In the genomic region with DNA sequence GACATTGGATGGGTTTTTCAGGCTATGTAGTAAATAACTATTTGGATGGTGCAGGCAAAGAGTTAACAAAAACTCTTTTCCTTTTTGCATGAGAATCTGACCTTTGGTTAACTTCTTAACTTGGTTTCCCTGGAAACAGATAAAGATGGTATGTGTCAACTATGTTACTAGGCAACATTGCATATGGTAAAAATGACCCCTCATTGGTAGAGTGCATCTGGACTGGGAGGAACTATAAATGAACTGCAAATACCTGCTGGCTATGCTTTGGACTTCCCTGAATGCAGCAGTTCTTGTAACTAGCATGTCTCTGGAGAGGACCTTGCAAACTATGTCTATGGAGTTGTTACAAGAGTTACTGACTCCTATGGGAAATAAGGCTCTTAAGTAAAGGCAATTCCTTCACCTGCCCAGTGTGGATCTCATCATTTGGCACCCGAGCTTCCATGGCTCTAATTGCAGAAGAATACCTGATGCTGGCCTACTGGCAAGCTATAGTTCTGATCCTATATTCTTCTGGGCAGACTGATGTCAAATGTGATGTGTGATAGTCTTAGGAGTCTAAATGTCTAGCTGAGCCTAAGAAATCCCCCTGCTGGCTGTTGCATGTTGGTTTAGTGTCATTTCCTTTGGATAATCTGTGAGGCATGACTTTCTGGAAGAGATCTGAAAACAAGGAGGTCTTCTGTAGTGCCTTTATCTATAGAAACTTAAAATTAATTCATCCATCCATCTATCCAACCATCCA, we compare ENCODE assay signal across 17 cellular contexts.
A peak's percentile ranks its signal among the peaks of the same experiment; 100 is the strongest.
DNase-seq lines count a peak whose midpoint lies in the region; ATAC-seq and TF ChIP-seq lines count a peak whose summit lies in the region.
"Had no signal": no experiment of that assay in that cellular context is flagged by ENCODE, and none has a peak within 500 bp of the region (broad histone marks: within the 10 kb centered on the region; RNA-seq: fewer than 3 reads in every experiment).

No MANE protein-coding gene starts in this region.

- in situ Hi-C loops in Panc1 (cut with HindIII; ENCODE audit: low pct_unique_long_range_greater_than_20kb, low sequenced_read_pairs) = no loop called here

- H3K36me3 Mint-ChIP-seq in activated naive CD8-positive, alpha-beta T cell = peaks cover 26% of the 10 kb centered on the region
- peaks cover 21% of the 10 kb centered on the region for H3K36me3 Mint-ChIP-seq in activated naive CD8-positive, alpha-beta T cell treated with anti-CD3 and anti-CD28 coated beads, Interleukin-2, amount 50 U/mL, for 24 hours (ENCODE audit: low read depth)
- peaks cover 3% of the 10 kb centered on the region for H3K36me3 Mint-ChIP-seq in progenitor cell of endocrine pancreas (ENCODE audit: insufficient read depth)
- peaks cover 12% of the 10 kb centered on the region for H3K36me3 Mint-ChIP-seq in stimulated activated effector memory CD8-positive, alpha-beta T cell treated with anti-CD3 and anti-CD28 coated beads, Interleukin-12 subunit alpha, Interleukin-12 subunit beta, amount 100 ng/mL, for 72 hours

- no peak overlapping the region for H3K27ac ChIP-seq in Panc1 (ENCODE audit: low read length)
- H3K27ac ChIP-seq: parathyroid adenoma, VCaP had no signal

- H3K4me3 ChIP-seq in Panc1 (ENCODE audit: low read depth in 2 of 2, low read length in 2 of 2) = no peak overlapping the region
- H3K4me3 ChIP-seq: HAP-1 had no signal

- DNase-seq in activated naive CD8-positive, alpha-beta T cell treated with anti-CD3 and anti-CD28 coated beads, Interleukin-2, amount 50 U/mL, for 24 hours = no peak
- DNase-seq in Panc1 (ENCODE audit: low read depth, low spot score) = no peak
- peak; percentile 65 for DNase-seq in fibroblast of peridontal ligament (ENCODE audit: extremely low read depth)
- DNase-seq in progenitor cell of endocrine pancreas (ENCODE audit: low spot score, unreplicated experiment) = no peak
- no peak for DNase-seq in stimulated activated effector memory CD8-positive, alpha-beta T cell treated with anti-CD3 and anti-CD28 coated beads, Interleukin-12 subunit alpha, Interleukin-12 subunit beta, amount 100 ng/mL, for 72 hours (ENCODE audit: low spot score in 2 of 2)
- DNase-seq in NCI-H1436 (lab: John Stamatoyannopoulos, UW) = no peak
- DNase-seq in GDM1 (lab: John Stamatoyannopoulos, UW) = no peak
- DNase-seq: amygdala; DMS79 treated with DMSO at 0.1 percent for 48 hours; hippocampal formation; NCI-H1092; stimulated activated CD4-positive, alpha-beta T cell treated with anti-CD3 and anti-CD28 coated beads, Interleukin-2, amount 100 ng/mL, for 24 hours had no signal

- TF ChIP-seq CTCF in Panc1 (IDR thresholded peaks at IDR 0.05) = no peak; the same call in 1 of the 2 replicates
- peak; percentile 30 for TF ChIP-seq CTCF in progenitor cell of endocrine pancreas (IDR thresholded peaks at IDR 0.05; ENCODE audit: unreplicated experiment)

- intact Hi-C loops in Panc1 (cut with micrococcal nuclease; ENCODE audit: unreplicated experiment) = loop anchor here (10.0 kb wide), 1 partner anchor 344 kb away; a partner anchor contains a TSS

- no TSS peak for BruUV-seq in Panc1 (replicated peaks; lab: Mats Ljungman, UMichigan)

- H3K36me3 ChIP-seq in Panc1 (ENCODE audit: control insufficient read depth, insufficient read depth, low read length) = no peaks in the 10 kb centered on the region
- H3K36me3 ChIP-seq: HAP-1 had no signal

- ATAC-seq in activated naive CD8-positive, alpha-beta T cell treated with anti-CD3 and anti-CD28 coated beads, Interleukin-2, amount 50 U/mL, for 24 hours = no peak
- ATAC-seq in Panc1 = 0 out of 2 replicates have a peak, but pooled peaks have one; percentile 53
- no peak for ATAC-seq in stimulated activated effector memory CD8-positive, alpha-beta T cell treated with anti-CD3 and anti-CD28 coated beads, Interleukin-12 subunit alpha, Interleukin-12 subunit beta, amount 100 ng/mL, for 72 hours
- ATAC-seq: Right ventricle myocardium inferior had no signal

- no peaks in the 10 kb centered on the region for H3K9me3 Mint-ChIP-seq in activated naive CD8-positive, alpha-beta T cell (ENCODE audit: low read depth)
- H3K9me3 Mint-ChIP-seq in activated naive CD8-positive, alpha-beta T cell treated with anti-CD3 and anti-CD28 coated beads, Interleukin-2, amount 50 U/mL, for 24 hours = peaks cover 5% of the 10 kb centered on the region
- H3K9me3 Mint-ChIP-seq in progenitor cell of endocrine pancreas (ENCODE audit: low read depth) = peaks cover 5% of the 10 kb centered on the region
- no peaks in the 10 kb centered on the region for H3K9me3 Mint-ChIP-seq in stimulated activated effector memory CD8-positive, alpha-beta T cell treated with anti-CD3 and anti-CD28 coated beads, Interleukin-12 subunit alpha, Interleukin-12 subunit beta, amount 100 ng/mL, for 72 hours

- peak overlapping the region; percentile 18 for H3K27ac Mint-ChIP-seq in activated naive CD8-positive, alpha-beta T cell
- H3K27ac Mint-ChIP-seq in activated naive CD8-positive, alpha-beta T cell treated with anti-CD3 and anti-CD28 coated beads, Interleukin-2, amount 50 U/mL, for 24 hours = no peak overlapping the region
- H3K27ac Mint-ChIP-seq in progenitor cell of endocrine pancreas = peak overlapping the region; percentile 94
- H3K27ac Mint-ChIP-seq in stimulated activated effector memory CD8-positive, alpha-beta T cell treated with anti-CD3 and anti-CD28 coated beads, Interleukin-12 subunit alpha, Interleukin-12 subunit beta, amount 100 ng/mL, for 72 hours = no peak overlapping the region

- peaks cover 73% of the 10 kb centered on the region for H3K4me1 Mint-ChIP-seq in activated naive CD8-positive, alpha-beta T cell (ENCODE audit: low read depth)
- peaks cover 80% of the 10 kb centered on the region for H3K4me1 Mint-ChIP-seq in activated naive CD8-positive, alpha-beta T cell treated with anti-CD3 and anti-CD28 coated beads, Interleukin-2, amount 50 U/mL, for 24 hours
- H3K4me1 Mint-ChIP-seq in progenitor cell of endocrine pancreas (ENCODE audit: low read depth) = peaks cover 72% of the 10 kb centered on the region
- H3K4me1 Mint-ChIP-seq in stimulated activated effector memory CD8-positive, alpha-beta T cell treated with anti-CD3 and anti-CD28 coated beads, Interleukin-12 subunit alpha, Interleukin-12 subunit beta, amount 100 ng/mL, for 72 hours = peaks cover 45% of the 10 kb centered on the region

- H3K4me3 Mint-ChIP-seq in activated naive CD8-positive, alpha-beta T cell = no peak overlapping the region
- no peak overlapping the region for H3K4me3 Mint-ChIP-seq in activated naive CD8-positive, alpha-beta T cell treated with anti-CD3 and anti-CD28 coated beads, Interleukin-2, amount 50 U/mL, for 24 hours
- H3K4me3 Mint-ChIP-seq in progenitor cell of endocrine pancreas (ENCODE audit: low read depth) = peak overlapping the region; percentile 45
- no peak overlapping the region for H3K4me3 Mint-ChIP-seq in stimulated activated effector memory CD8-positive, alpha-beta T cell treated with anti-CD3 and anti-CD28 coated beads, Interleukin-12 subunit alpha, Interleukin-12 subunit beta, amount 100 ng/mL, for 72 hours

- no peaks in the 10 kb centered on the region for H3K27me3 ChIP-seq in Panc1 (ENCODE audit: control insufficient read depth, insufficient read depth, low read length)

- H3K27me3 Mint-ChIP-seq in activated naive CD8-positive, alpha-beta T cell = no peaks in the 10 kb centered on the region
- H3K27me3 Mint-ChIP-seq in activated naive CD8-positive, alpha-beta T cell treated with anti-CD3 and anti-CD28 coated beads, Interleukin-2, amount 50 U/mL, for 24 hours = no peaks in the 10 kb centered on the region
- H3K27me3 Mint-ChIP-seq in progenitor cell of endocrine pancreas = no peaks in the 10 kb centered on the region

- POLR2A ChIA-PET in Panc1 (lab: Charles Lee) = no interaction called here

- CTCF ChIA-PET in Panc1 (lab: Charles Lee) = no interaction called here

- H3K4me1 ChIP-seq in Panc1 (ENCODE audit: control insufficient read depth, insufficient read depth, low read length) = no peaks in the 10 kb centered on the region
- H3K4me1 ChIP-seq: parathyroid adenoma had no signal

- H3K9me3 ChIP-seq in Panc1 (ENCODE audit: control insufficient read depth, insufficient read depth, low read depth, low read length) = no peaks in the 10 kb centered on the region
- H3K9me3 ChIP-seq: HAP-1 had no signal

Comparison
In these comparisons a context has a peak if more than half of its experiments do, and no peak if none do; other contexts are left out.
1. H3K27ac Mint-ChIP-seq: peak in activated naive CD8-positive, alpha-beta T cell (single experiment) and progenitor cell of endocrine pancreas (single experiment); none in activated naive CD8-positive, alpha-beta T cell treated with anti-CD3 and anti-CD28 coated beads, Interleukin-2, amount 50 U/mL, for 24 hours (single experiment) and stimulated activated effector memory CD8-positive, alpha-beta T cell treated with anti-CD3 and anti-CD28 coated beads, Interleukin-12 subunit alpha, Interleukin-12 subunit beta, amount 100 ng/mL, for 72 hours (single experiment).